9 cellular contexts compared by ENCODE assay signal in genomic region chr5:177476531-177477233, GRCh38. TPM values are rescaled to one million over a fixed set of nuclear protein-coding genes. Genes with fewer than 3 reads are reported as not detected.
A peak's percentile ranks its signal among the peaks of the same experiment; 100 is the strongest.
DNase-seq lines count a peak whose midpoint lies in the region; ATAC-seq, FAIRE-seq and TF ChIP-seq lines count a peak whose summit lies in the region.
"Had no signal": no experiment of that assay in that cellular context is flagged by ENCODE, and none has a peak within 500 bp of the region (broad histone marks: within the 10 kb centered on the region; RNA-seq: fewer than 3 reads in every experiment).

No MANE protein-coding gene starts in this region.

- no peak overlapping the region for H3K27ac ChIP-seq in HepG2 (ENCODE audit: extremely low read length, insufficient read depth, low read length)
- no peak overlapping the region for H3K27ac ChIP-seq in right lobe of liver
- peak overlapping the region; percentile 53 for H3K27ac ChIP-seq in vagina
- H3K27ac ChIP-seq: dorsolateral prefrontal cortex had no signal

- no peaks in the 10 kb centered on the region for H3K27me3 ChIP-seq in HepG2 (ENCODE audit: control insufficient read depth in 1 of 2, insufficient read depth in 2 of 2, low read length in 2 of 2)
- no peaks in the 10 kb centered on the region for H3K27me3 ChIP-seq in right lobe of liver
- no peaks in the 10 kb centered on the region for H3K27me3 ChIP-seq in vagina
- H3K27me3 ChIP-seq: dorsolateral prefrontal cortex had no signal

- H3K9me3 ChIP-seq in HepG2 (ENCODE audit: low read length) = no peaks in the 10 kb centered on the region
- no peaks in the 10 kb centered on the region for H3K9me3 ChIP-seq in right lobe of liver
- H3K9me3 ChIP-seq in vagina = no peaks in the 10 kb centered on the region

- DNase-seq in HepG2 (ENCODE audit: low spot score) (peak; percentile 33), right lobe of liver (no peak), fibroblast of mammary gland (ENCODE audit: low read depth) (peak; percentile 82), vagina (ENCODE audit: extremely low spot score in 2 of 2) (no peak), NCI-H1417 treated with DMSO at 0.1 percent for 48 hours (lab: John Stamatoyannopoulos, UW) (no peak)
- DNase-seq: dorsolateral prefrontal cortex, NCI-H1105 treated with DMSO at 0.1 percent for 48 hours had no signal

- H3K79me2 ChIP-seq in HepG2 (ENCODE audit: insufficient read depth, low read length) = peaks cover 3% of the 10 kb centered on the region

- TF ChIP-seq POLR2A in HepG2 (IDR thresholded peaks at IDR 0.05; ENCODE audit: insufficient read depth in 1 of 2, low read depth in 2 of 2, low read length in 2 of 2) (no peak), right lobe of liver (IDR thresholded peaks at IDR 0.05) (no peak), vagina (IDR thresholded peaks at IDR 0.05) (no peak)

- in situ Hi-C loops in HepG2 (cut with HindIII; ENCODE audit: extremely low pct_ligation_motif_present, low pct_unique_long_range_greater_than_20kb) = no loop called here

- TF ChIP-seq CTCF in HepG2 (CRISPR knock-in tag; IDR thresholded peaks at IDR 0.05) (no peak), right lobe of liver (IDR thresholded peaks at IDR 0.05) (no peak), fibroblast of mammary gland (conservative IDR thresholded peaks at IDR 0.05; ENCODE audit: control insufficient read depth, insufficient read depth, low read depth, low read length) (no peak), vagina (IDR thresholded peaks at IDR 0.05) (no peak)

- WGBS in HepG2 (ENCODE audit: low lambda C conversion rate) = 57% methylated on average over 14 of the region's 18 CpGs
- 82% methylated on average over 8 of the region's 18 CpGs for WGBS in right lobe of liver (ENCODE audit: insufficient coverage, low coverage, low lambda C conversion rate, missing lambda C conversion rate)

- H3K4me3 ChIP-seq in HepG2 (replicated peaks in 1 of 3; ENCODE audit: insufficient read depth in 1 of 3, low read depth in 2 of 3, low read length in 3 of 3) (no peak overlapping the region), right lobe of liver (no peak overlapping the region), fibroblast of mammary gland (ENCODE audit: control insufficient read depth, low read depth, low read length) (no peak overlapping the region), vagina (no peak overlapping the region)
- H3K4me3 ChIP-seq: dorsolateral prefrontal cortex had no signal

- CTCF ChIA-PET in HepG2 (lab: Yijun Ruan, JAX; ENCODE audit: low intra/inter-chr PET ratio, low total read pairs) = no interaction called here

- no peak overlapping the region for H3K4me2 ChIP-seq in HepG2 (ENCODE audit: low read depth, low read length)

- POLR2A ChIA-PET in HepG2 (lab: Yijun Ruan, JAX) = interaction anchor here (1.0 to 4.9 kb wide), 6 partner anchors 19 to 390 kb away, joined by 3 to 42 read pairs (median 6); partner anchors contain the start of gene PDLIM7

- H3K4me1 ChIP-seq in HepG2 (ENCODE audit: insufficient read depth, low read length) (peaks cover 66% of the 10 kb centered on the region), right lobe of liver (peaks cover 0 to 22% (median 8%) of the 10 kb centered on the region in 4 donors), vagina (peaks cover 74% of the 10 kb centered on the region)

- intact Hi-C loops in HepG2 (cut with micrococcal nuclease; ENCODE audit: unreplicated experiment) (no loop called here), right lobe of liver (cut with DNase I) (no loop called here), vagina (cut with DNase I) (no loop called here)

- no peaks in the 10 kb centered on the region for H4K20me1 ChIP-seq in HepG2 (ENCODE audit: insufficient read depth, low read length)

- H3K36me3 ChIP-seq in HepG2 (replicated peaks in 1 of 2; ENCODE audit: control insufficient read depth in 1 of 2, insufficient read depth in 2 of 2, low read length in 2 of 2) = no peaks in the 10 kb centered on the region
- no peaks in the 10 kb centered on the region for H3K36me3 ChIP-seq in right lobe of liver
- H3K36me3 ChIP-seq in vagina = no peaks in the 10 kb centered on the region

- H2AFZ ChIP-seq in HepG2 (ENCODE audit: low read length) = no peak overlapping the region

- ATAC-seq in HepG2 = no peak
- no peak for ATAC-seq in right lobe of liver
- no peak for ATAC-seq in GM21447 (IDR thresholded peaks at IDR 0.05; ENCODE audit: unreplicated experiment)

- BruUV-seq in HepG2 (replicated peaks; lab: Mats Ljungman, UMichigan) = no TSS peak

- no peak for FAIRE-seq in HepG2 (lab: Jason Lieb, UNC)

- no peak for TF ChIP-seq RAD21 in HepG2 (CRISPR knock-in tag; IDR thresholded peaks at IDR 0.05)

- TF ChIP-seq EP300 in HepG2 (IDR thresholded peaks at IDR 0.05; ENCODE audit: low read depth in 2 of 2, low read length in 2 of 2) = no peak
- TF ChIP-seq EP300 in HepG2 (CRISPR knock-in tag; IDR thresholded peaks at IDR 0.05; ENCODE audit: borderline replicate concordance) = no peak

- H3K9ac ChIP-seq in HepG2 (ENCODE audit: insufficient read depth, low read depth, low read length) = no peak overlapping the region

RNA-seq across cellular contexts. Expression of gene DBN1, which starts 3.2 kb away (rescaled TPM):
- total RNA-seq in HepG2 (2016; rRNA removed; fragmentation: Illumina TruSeq; extraction: Trizol) = 15.7 and 37.3 TPM in 2 replicates
- total RNA-seq in HepG2 (2016; cell fraction: cytosol; rRNA removed; fragmentation: Illumina TruSeq; extraction: Trizol; ENCODE audit: low read depth) = 6.9 and 9.3 TPM in 2 replicates
- total RNA-seq in HepG2 (2016; cell fraction: insoluble cytoplasmic fraction; rRNA removed; fragmentation: Illumina TruSeq; extraction: Trizol) = 12.8 and 37.5 TPM in 2 replicates
- 12.9 and 15.2 TPM in 2 replicates for total RNA-seq in HepG2 (2016; cell fraction: membrane; rRNA removed; fragmentation: Illumina TruSeq; extraction: Trizol)
- total RNA-seq in HepG2 (2016; cell fraction: nucleus; rRNA removed; fragmentation: Illumina TruSeq; extraction: Trizol) = 33.8 and 39.3 TPM in 2 replicates
- 27.0 and 30.9 TPM in 2 replicates for polyA plus RNA-seq in HepG2 (2011; rRNA removed)
- 14.1 and 18.1 TPM in 2 replicates for polyA plus RNA-seq in HepG2 (2011; cell fraction: cytosol; rRNA removed)
- 167 and 276 TPM in 2 replicates for polyA plus RNA-seq in HepG2 (2011; cell fraction: nucleus; rRNA removed)
- polyA plus RNA-seq in HepG2 (2012) = 16.5 and 21.1 TPM in 2 replicates
- polyA plus RNA-seq in HepG2 (2016; cell fraction: cytosol; fragmentation: Illumina TruSeq; extraction: Trizol; ENCODE audit: low read depth) = 7.2 and 8.7 TPM in 2 replicates
- polyA plus RNA-seq in HepG2 (2016; cell fraction: insoluble cytoplasmic fraction; fragmentation: Illumina TruSeq; extraction: Trizol; ENCODE audit: low read depth) = 16.0 and 21.2 TPM in 2 replicates
- polyA plus RNA-seq in HepG2 (2016; cell fraction: membrane; fragmentation: Illumina TruSeq; extraction: Trizol; ENCODE audit: low read depth) = 11.4 and 15.4 TPM in 2 replicates
- polyA plus RNA-seq in HepG2 (2016; cell fraction: nucleus; fragmentation: Illumina TruSeq; extraction: Trizol; ENCODE audit: insufficient read depth, low read depth) = 72.9 and 77.5 TPM in 2 replicates
- polyA minus RNA-seq in HepG2 (2011; rRNA and poly(A)+ RNA removed; ENCODE audit: low replicate concordance) = 30.4 and 47.5 TPM in 2 replicates
- 13.2 and 16.4 TPM in 2 replicates for polyA minus RNA-seq in HepG2 (2011; cell fraction: cytosol; rRNA and poly(A)+ RNA removed)
- 42.1 and 43.0 TPM in 2 replicates for polyA minus RNA-seq in HepG2 (2011; cell fraction: nucleus; rRNA and poly(A)+ RNA removed)
- 1 to 10 TPM; 1.1 to 4.6 (median 3.1) TPM for total RNA-seq in right lobe of liver
- total RNA-seq in vagina = 69.0 TPM

RNA-seq across cellular contexts. Expression of gene PDLIM7, which starts 20.7 kb away (rescaled TPM):
- total RNA-seq in HepG2 (2016; rRNA removed; fragmentation: Illumina TruSeq; extraction: Trizol) = 17.7 and 21.1 TPM in 2 replicates
- total RNA-seq in HepG2 (2016; cell fraction: cytosol; rRNA removed; fragmentation: Illumina TruSeq; extraction: Trizol; ENCODE audit: low read depth) = 6.1 and 8.5 TPM in 2 replicates
- total RNA-seq in HepG2 (2016; cell fraction: insoluble cytoplasmic fraction; rRNA removed; fragmentation: Illumina TruSeq; extraction: Trizol) = 14.8 and 20.5 TPM in 2 replicates
- total RNA-seq in HepG2 (2016; cell fraction: membrane; rRNA removed; fragmentation: Illumina TruSeq; extraction: Trizol) = 10.1 and 15.4 TPM in 2 replicates
- total RNA-seq in HepG2 (2016; cell fraction: nucleus; rRNA removed; fragmentation: Illumina TruSeq; extraction: Trizol) = 15.8 and 17.5 TPM in 2 replicates
- polyA plus RNA-seq in HepG2 (2011; rRNA removed) = 31.3 and 38.4 TPM in 2 replicates
- polyA plus RNA-seq in HepG2 (2011; cell fraction: cytosol; rRNA removed) = 16.0 and 26.2 TPM in 2 replicates
- polyA plus RNA-seq in HepG2 (2011; cell fraction: nucleus; rRNA removed) = 208 and 260 TPM in 2 replicates
- polyA plus RNA-seq in HepG2 (2012) = 13.5 and 20.9 TPM in 2 replicates
- 9.0 and 11.5 TPM in 2 replicates for polyA plus RNA-seq in HepG2 (2016; cell fraction: cytosol; fragmentation: Illumina TruSeq; extraction: Trizol; ENCODE audit: low read depth)
- polyA plus RNA-seq in HepG2 (2016; cell fraction: insoluble cytoplasmic fraction; fragmentation: Illumina TruSeq; extraction: Trizol; ENCODE audit: low read depth) = 21.0 and 30.6 TPM in 2 replicates
- polyA plus RNA-seq in HepG2 (2016; cell fraction: membrane; fragmentation: Illumina TruSeq; extraction: Trizol; ENCODE audit: low read depth) = 14.1 and 15.2 TPM in 2 replicates
- polyA plus RNA-seq in HepG2 (2016; cell fraction: nucleus; fragmentation: Illumina TruSeq; extraction: Trizol; ENCODE audit: insufficient read depth, low read depth) = 62.3 and 63.3 TPM in 2 replicates
- polyA minus RNA-seq in HepG2 (2011; rRNA and poly(A)+ RNA removed; ENCODE audit: low replicate concordance) = 26.3 and 38.9 TPM in 2 replicates
- polyA minus RNA-seq in HepG2 (2011; cell fraction: cytosol; rRNA and poly(A)+ RNA removed) = 12.7 and 14.1 TPM in 2 replicates
- polyA minus RNA-seq in HepG2 (2011; cell fraction: nucleus; rRNA and poly(A)+ RNA removed) = 49.5 and 52.4 TPM in 2 replicates
- 10 to 100 TPM in 4 of 6 experiments, 1 to 10 TPM in 2; 3.7 to 24.0 (median 13.6) TPM for total RNA-seq in right lobe of liver
- 118 TPM for total RNA-seq in vagina

RNA-seq across cellular contexts. Expression of gene PRR7, which starts 30.1 kb away (rescaled TPM):
- total RNA-seq in HepG2 (2016; rRNA removed; fragmentation: Illumina TruSeq; extraction: Trizol) (3.9 and 5.0 TPM in 2 replicates), right lobe of liver (10 to 100 TPM in 1 of 6 experiments, 1 to 10 TPM in 3, under 1 TPM in 2; 0.15 to 13.0 (median 1.9) TPM), vagina (1.2 TPM)
- 16.0 and 17.8 TPM in 2 replicates for total RNA-seq in HepG2 (2016; cell fraction: cytosol; rRNA removed; fragmentation: Illumina TruSeq; extraction: Trizol; ENCODE audit: low read depth)
- total RNA-seq in HepG2 (2016; cell fraction: insoluble cytoplasmic fraction; rRNA removed; fragmentation: Illumina TruSeq; extraction: Trizol) = 3.2 and 5.8 TPM in 2 replicates
- 13.3 and 19.1 TPM in 2 replicates for total RNA-seq in HepG2 (2016; cell fraction: membrane; rRNA removed; fragmentation: Illumina TruSeq; extraction: Trizol)
- total RNA-seq in HepG2 (2016; cell fraction: nucleus; rRNA removed; fragmentation: Illumina TruSeq; extraction: Trizol) = 2.0 and 2.5 TPM in 2 replicates
- 4.8 and 6.7 TPM in 2 replicates for polyA plus RNA-seq in HepG2 (2011; rRNA removed)
- 6.4 and 16.7 TPM in 2 replicates for polyA plus RNA-seq in HepG2 (2011; cell fraction: cytosol; rRNA removed)
- polyA plus RNA-seq in HepG2 (2011; cell fraction: nucleus; rRNA removed) = 14.7 and 21.3 TPM in 2 replicates
- 1.5 and 3.1 TPM in 2 replicates for polyA plus RNA-seq in HepG2 (2012)
- 20.2 and 21.6 TPM in 2 replicates for polyA plus RNA-seq in HepG2 (2016; cell fraction: cytosol; fragmentation: Illumina TruSeq; extraction: Trizol; ENCODE audit: low read depth)
- 4.9 and 5.8 TPM in 2 replicates for polyA plus RNA-seq in HepG2 (2016; cell fraction: insoluble cytoplasmic fraction; fragmentation: Illumina TruSeq; extraction: Trizol; ENCODE audit: low read depth)
- 16.9 and 17.7 TPM in 2 replicates for polyA plus RNA-seq in HepG2 (2016; cell fraction: membrane; fragmentation: Illumina TruSeq; extraction: Trizol; ENCODE audit: low read depth)
- 5.8 and 6.9 TPM in 2 replicates for polyA plus RNA-seq in HepG2 (2016; cell fraction: nucleus; fragmentation: Illumina TruSeq; extraction: Trizol; ENCODE audit: insufficient read depth, low read depth)
- 0.94 and 6.4 TPM in 2 replicates for polyA minus RNA-seq in HepG2 (2011; rRNA and poly(A)+ RNA removed; ENCODE audit: low replicate concordance)
- 3.2 and 5.0 TPM in 2 replicates for polyA minus RNA-seq in HepG2 (2011; cell fraction: cytosol; rRNA and poly(A)+ RNA removed)
- 1.1 and 1.4 TPM in 2 replicates for polyA minus RNA-seq in HepG2 (2011; cell fraction: nucleus; rRNA and poly(A)+ RNA removed)

RNA-seq across cellular contexts. Expression of gene DOK3, which starts 32.9 kb away (rescaled TPM):
- total RNA-seq in HepG2 (2016; rRNA removed; fragmentation: Illumina TruSeq; extraction: Trizol) = 0.48 and 1.4 TPM in 2 replicates
- total RNA-seq in HepG2 (2016; cell fraction: cytosol; rRNA removed; fragmentation: Illumina TruSeq; extraction: Trizol; ENCODE audit: low read depth) = 0.44 and 0.51 TPM in 2 replicates
- total RNA-seq in HepG2 (2016; cell fraction: insoluble cytoplasmic fraction; rRNA removed; fragmentation: Illumina TruSeq; extraction: Trizol) = 0.40 and 1.6 TPM in 2 replicates
- 0.43 and 0.52 TPM in 2 replicates for total RNA-seq in HepG2 (2016; cell fraction: membrane; rRNA removed; fragmentation: Illumina TruSeq; extraction: Trizol)
- 3.1 and 3.4 TPM in 2 replicates for total RNA-seq in HepG2 (2016; cell fraction: nucleus; rRNA removed; fragmentation: Illumina TruSeq; extraction: Trizol)
- 1.5 and 1.7 TPM in 2 replicates for polyA plus RNA-seq in HepG2 (2011; rRNA removed)
- polyA plus RNA-seq in HepG2 (2011; cell fraction: cytosol; rRNA removed) = 0.45 and 0.52 TPM in 2 replicates
- polyA plus RNA-seq in HepG2 (2011; cell fraction: nucleus; rRNA removed) = 11.5 and 16.7 TPM in 2 replicates
- 0.60 and 1.5 TPM in 2 replicates for polyA plus RNA-seq in HepG2 (2012)
- 0.17 and 0.23 TPM in 2 replicates for polyA plus RNA-seq in HepG2 (2016; cell fraction: cytosol; fragmentation: Illumina TruSeq; extraction: Trizol; ENCODE audit: low read depth)
- polyA plus RNA-seq in HepG2 (2016; cell fraction: insoluble cytoplasmic fraction; fragmentation: Illumina TruSeq; extraction: Trizol; ENCODE audit: low read depth) = 0.77 and 0.99 TPM in 2 replicates
- 0.26 and 0.50 TPM in 2 replicates for polyA plus RNA-seq in HepG2 (2016; cell fraction: membrane; fragmentation: Illumina TruSeq; extraction: Trizol; ENCODE audit: low read depth)
- polyA plus RNA-seq in HepG2 (2016; cell fraction: nucleus; fragmentation: Illumina TruSeq; extraction: Trizol; ENCODE audit: insufficient read depth, low read depth) = 7.2 and 8.3 TPM in 2 replicates
- 3.4 and 4.3 TPM in 2 replicates for polyA minus RNA-seq in HepG2 (2011; rRNA and poly(A)+ RNA removed; ENCODE audit: low replicate concordance)
- not detected in 2 replicates for polyA minus RNA-seq in HepG2 (2011; cell fraction: cytosol; rRNA and poly(A)+ RNA removed)
- polyA minus RNA-seq in HepG2 (2011; cell fraction: nucleus; rRNA and poly(A)+ RNA removed) = 4.4 and 4.8 TPM in 2 replicates
- 1 to 10 TPM; 2.5 to 6.6 (median 3.9) TPM for total RNA-seq in right lobe of liver
- 12.0 TPM for total RNA-seq in vagina
- total RNA-seq: RPMI7951 had no signal

RNA-seq across cellular contexts. Expression of gene DDX41, which starts 40.1 kb away (rescaled TPM):
- 62.8 and 83.0 TPM in 2 replicates for total RNA-seq in HepG2 (2016; rRNA removed; fragmentation: Illumina TruSeq; extraction: Trizol)
- total RNA-seq in HepG2 (2016; cell fraction: cytosol; rRNA removed; fragmentation: Illumina TruSeq; extraction: Trizol; ENCODE audit: low read depth) = 9.4 and 10.4 TPM in 2 replicates
- total RNA-seq in HepG2 (2016; cell fraction: insoluble cytoplasmic fraction; rRNA removed; fragmentation: Illumina TruSeq; extraction: Trizol) = 68.8 and 106 TPM in 2 replicates
- 20.1 and 24.5 TPM in 2 replicates for total RNA-seq in HepG2 (2016; cell fraction: membrane; rRNA removed; fragmentation: Illumina TruSeq; extraction: Trizol)
- 56.7 and 63.3 TPM in 2 replicates for total RNA-seq in HepG2 (2016; cell fraction: nucleus; rRNA removed; fragmentation: Illumina TruSeq; extraction: Trizol)
- polyA plus RNA-seq in HepG2 (2011; rRNA removed) = 99.5 and 105 TPM in 2 replicates
- 84.0 and 131 TPM in 2 replicates for polyA plus RNA-seq in HepG2 (2011; cell fraction: cytosol; rRNA removed)
- 340 and 476 TPM in 2 replicates for polyA plus RNA-seq in HepG2 (2011; cell fraction: nucleus; rRNA removed)
- polyA plus RNA-seq in HepG2 (2012) = 39.9 and 70.4 TPM in 2 replicates
- polyA plus RNA-seq in HepG2 (2016; cell fraction: cytosol; fragmentation: Illumina TruSeq; extraction: Trizol; ENCODE audit: low read depth) = 12.3 and 13.1 TPM in 2 replicates
- 84.7 and 86.0 TPM in 2 replicates for polyA plus RNA-seq in HepG2 (2016; cell fraction: insoluble cytoplasmic fraction; fragmentation: Illumina TruSeq; extraction: Trizol; ENCODE audit: low read depth)
- polyA plus RNA-seq in HepG2 (2016; cell fraction: membrane; fragmentation: Illumina TruSeq; extraction: Trizol; ENCODE audit: low read depth) = 20.4 and 21.8 TPM in 2 replicates
- 142 and 157 TPM in 2 replicates for polyA plus RNA-seq in HepG2 (2016; cell fraction: nucleus; fragmentation: Illumina TruSeq; extraction: Trizol; ENCODE audit: insufficient read depth, low read depth)
- polyA minus RNA-seq in HepG2 (2011; rRNA and poly(A)+ RNA removed; ENCODE audit: low replicate concordance) = 101 and 102 TPM in 2 replicates
- 45.9 and 55.5 TPM in 2 replicates for polyA minus RNA-seq in HepG2 (2011; cell fraction: cytosol; rRNA and poly(A)+ RNA removed)
- polyA minus RNA-seq in HepG2 (2011; cell fraction: nucleus; rRNA and poly(A)+ RNA removed) = 103 and 117 TPM in 2 replicates
- total RNA-seq in right lobe of liver = 10 to 100 TPM; 35.1 to 64.8 (median 47.9) TPM
- 125 TPM for total RNA-seq in vagina

Comparison
In these comparisons a context has a peak if more than half of its experiments do, and no peak if none do; other contexts are left out.
1. DNase-seq: peak in HepG2 (single experiment) and fibroblast of mammary gland (single experiment); none in right lobe of liver (0 of 3), vagina (0 of 2) and NCI-H1417 treated with DMSO at 0.1 percent for 48 hours (single experiment).